Comparison of ENCODE assay signal across 8 cellular contexts in genomic region chr17:81391964-81392908, GRCh38. TPM values are rescaled to one million over a fixed set of nuclear protein-coding genes. Genes with fewer than 3 reads are reported as not detected.
DNase-seq lines count a peak whose midpoint lies in the region; TF ChIP-seq lines count a peak whose summit lies in the region.

No MANE protein-coding gene starts in this region.

- intact Hi-C loops in dendritic cell treated with granulocyte-macrophage colony-stimulating factor and Interleukin-4, amounts not matched to agents 40 ng/mL and 50 ng/mL, for 4 days (cut with micrococcal nuclease) = loop anchor here (10.0 kb wide), 2 partner anchors 97 to 123 kb away; partner anchors contain the start of genes ACTG1 and SLC38A10
- intact Hi-C loops in uterus (cut with DNase I; ENCODE audit: low total_unique reads) = no loop called here

- H3K27ac ChIP-seq in mesodermal cell (ENCODE audit: low read depth, low read length, severe bottlenecking) (peak overlapping the region; percentile 33), uterus (peak overlapping the region; percentile 97 to 99)

- peaks cover 16% of the 10 kb centered on the region for H3K27me3 Mint-ChIP-seq in activated naive CD8-positive, alpha-beta T cell
- peaks cover 80% of the 10 kb centered on the region for H3K27me3 Mint-ChIP-seq in activated naive CD8-positive, alpha-beta T cell treated with anti-CD3 and anti-CD28 coated beads for 36 hours
- peaks cover 7% of the 10 kb centered on the region for H3K27me3 Mint-ChIP-seq in dendritic cell treated with granulocyte-macrophage colony-stimulating factor and Interleukin-4, amounts not matched to agents 40 ng/mL and 50 ng/mL, for 4 days

- peak overlapping the region; percentile 32 for H3K4me3 Mint-ChIP-seq in activated naive CD8-positive, alpha-beta T cell
- H3K4me3 Mint-ChIP-seq in activated naive CD8-positive, alpha-beta T cell treated with anti-CD3 and anti-CD28 coated beads for 36 hours = no peak overlapping the region
- H3K4me3 Mint-ChIP-seq in dendritic cell treated with granulocyte-macrophage colony-stimulating factor and Interleukin-4, amounts not matched to agents 40 ng/mL and 50 ng/mL, for 4 days = peak overlapping the region; percentile 77

- no peaks in the 10 kb centered on the region for H3K36me3 Mint-ChIP-seq in activated naive CD8-positive, alpha-beta T cell
- no peaks in the 10 kb centered on the region for H3K36me3 Mint-ChIP-seq in activated naive CD8-positive, alpha-beta T cell treated with anti-CD3 and anti-CD28 coated beads for 36 hours
- H3K36me3 Mint-ChIP-seq in dendritic cell treated with granulocyte-macrophage colony-stimulating factor and Interleukin-4, amounts not matched to agents 40 ng/mL and 50 ng/mL, for 4 days (ENCODE audit: low read depth) = peaks cover 22% of the 10 kb centered on the region

- peaks cover 55% of the 10 kb centered on the region for H3K4me1 ChIP-seq in mesodermal cell (ENCODE audit: control insufficient read depth, insufficient read depth, low read length, poor library complexity, severe bottlenecking)
- peaks cover 0 to 25% of the 10 kb centered on the region in 2 donors for H3K4me1 ChIP-seq in uterus

- TF ChIP-seq CTCF in uterus (IDR thresholded peaks at IDR 0.05) = no peak

- no peaks in the 10 kb centered on the region for H3K27me3 ChIP-seq in uterus

- no peak overlapping the region for H3K27ac Mint-ChIP-seq in activated naive CD8-positive, alpha-beta T cell
- H3K27ac Mint-ChIP-seq in activated naive CD8-positive, alpha-beta T cell treated with anti-CD3 and anti-CD28 coated beads for 36 hours = no peak overlapping the region
- H3K27ac Mint-ChIP-seq in dendritic cell treated with granulocyte-macrophage colony-stimulating factor and Interleukin-4, amounts not matched to agents 40 ng/mL and 50 ng/mL, for 4 days = peak overlapping the region; percentile 97

- H3K4me3 ChIP-seq in mesodermal cell (ENCODE audit: extremely low read depth, insufficient read depth, low read length, poor library complexity, severe bottlenecking) (peak overlapping the region; percentile 63), uterus (peak overlapping the region; percentile 63 to 87)

- no peaks in the 10 kb centered on the region for H3K9me3 ChIP-seq in mesodermal cell (ENCODE audit: control insufficient read depth, low read length)
- H3K9me3 ChIP-seq in uterus = no peaks in the 10 kb centered on the region

- no peak for DNase-seq in activated naive CD8-positive, alpha-beta T cell treated with anti-CD3 and anti-CD28 coated beads for 36 hours
- DNase-seq in uterus (peak; percentile 73 to 81), DMS53 (lab: John Stamatoyannopoulos, UW) (no peak), 8988T (no peak)
- no peak for DNase-seq in activated CD4-positive, alpha-beta T cell treated with anti-CD3 and anti-CD28 coated beads for 4 hours

- peaks cover 17% of the 10 kb centered on the region for H3K4me1 Mint-ChIP-seq in activated naive CD8-positive, alpha-beta T cell (ENCODE audit: low read depth)
- peaks cover 10% of the 10 kb centered on the region for H3K4me1 Mint-ChIP-seq in activated naive CD8-positive, alpha-beta T cell treated with anti-CD3 and anti-CD28 coated beads for 36 hours
- peaks cover 51% of the 10 kb centered on the region for H3K4me1 Mint-ChIP-seq in dendritic cell treated with granulocyte-macrophage colony-stimulating factor and Interleukin-4, amounts not matched to agents 40 ng/mL and 50 ng/mL, for 4 days (ENCODE audit: low read depth)

- no peak for TF ChIP-seq POLR2A in uterus (IDR thresholded peaks at IDR 0.05)

- H3K9me3 Mint-ChIP-seq in activated naive CD8-positive, alpha-beta T cell (ENCODE audit: low read depth) = no peaks in the 10 kb centered on the region
- no peaks in the 10 kb centered on the region for H3K9me3 Mint-ChIP-seq in activated naive CD8-positive, alpha-beta T cell treated with anti-CD3 and anti-CD28 coated beads for 36 hours
- H3K9me3 Mint-ChIP-seq in dendritic cell treated with granulocyte-macrophage colony-stimulating factor and Interleukin-4, amounts not matched to agents 40 ng/mL and 50 ng/mL, for 4 days = no peaks in the 10 kb centered on the region

- H3K36me3 ChIP-seq in mesodermal cell (ENCODE audit: control insufficient read depth, insufficient read depth, low read length) = peaks cover 8% of the 10 kb centered on the region
- no peaks in the 10 kb centered on the region for H3K36me3 ChIP-seq in uterus

- WGBS in mesodermal cell (ENCODE audit: insufficient coverage in 2 of 2), 2 experiments = 47 to 50% methylated on average over 18 to 24 of the region's 33 CpGs

RNA-seq across cellular contexts. Expression of gene BAHCC1, which starts 3.0 kb away (rescaled TPM):
- total RNA-seq in activated naive CD8-positive, alpha-beta T cell treated with anti-CD3 and anti-CD28 coated beads for 36 hours = under 1 TPM; 0.08 to 0.25 TPM
- polyA plus RNA-seq in mesodermal cell (2013, experiment 1 of 2) = 29.9 TPM
- 21.6 TPM for polyA plus RNA-seq in mesodermal cell (2013, experiment 2 of 2)
- 10 to 100 TPM in 2 of 4 donors, 1 to 10 TPM in 2; 1.5 to 34.1 (median 8.5) TPM for total RNA-seq in uterus

Comparison
In these comparisons a context has a peak if more than half of its experiments do, and no peak if none do; other contexts are left out.
1. DNase-seq: peak in uterus (2 of 2); none in activated naive CD8-positive, alpha-beta T cell treated with anti-CD3 and anti-CD28 coated beads for 36 hours (single experiment), activated CD4-positive, alpha-beta T cell treated with anti-CD3 and anti-CD28 coated beads for 4 hours (0 of 2), DMS53 (single experiment) and 8988T (single experiment).